In the genomic region with DNA sequence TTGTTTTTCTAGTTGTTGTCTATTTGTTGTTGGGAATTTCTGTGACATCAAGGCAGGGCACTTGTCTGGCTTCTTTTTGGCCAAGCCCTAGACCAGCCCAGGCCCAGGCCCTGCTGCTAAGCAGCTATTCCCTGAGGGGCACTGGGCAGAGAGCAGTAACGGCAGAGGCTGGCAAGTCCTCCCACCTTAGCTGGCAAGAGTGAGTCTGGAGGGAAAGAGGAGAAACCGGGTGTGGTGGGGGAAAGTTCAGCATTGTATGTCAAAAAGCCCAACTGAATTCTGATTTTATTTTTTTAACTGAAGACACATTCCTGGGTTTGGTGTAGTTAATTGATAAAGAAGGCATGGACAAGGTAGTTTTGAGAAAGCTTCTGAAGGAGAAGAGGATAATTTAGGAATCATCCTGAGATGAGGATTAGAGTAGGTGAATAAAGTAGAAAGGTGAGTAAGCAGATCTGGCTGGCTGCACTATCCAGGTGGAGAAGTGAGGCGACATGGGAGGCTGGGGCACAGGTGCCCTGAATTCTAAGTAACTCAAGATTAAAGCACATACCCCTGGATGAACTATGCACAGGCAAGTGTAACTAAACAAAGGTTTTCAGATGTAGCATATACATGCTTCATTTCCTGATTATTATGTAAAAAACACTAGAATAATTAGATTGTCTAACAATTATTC, we compare ENCODE assay signal across 16 cellular contexts. TPM values are rescaled to one million over a fixed set of nuclear protein-coding genes. Genes with fewer than 3 reads are reported as not detected.
DNase-seq lines count a peak whose midpoint lies in the region; ATAC-seq and TF ChIP-seq lines count a peak whose summit lies in the region.
"Had no signal": no experiment of that assay in that cellular context is flagged by ENCODE, and none has a peak within 500 bp of the region (broad histone marks: within the 10 kb centered on the region; RNA-seq: fewer than 3 reads in every experiment).

No MANE protein-coding gene starts in this region.

- CTCF ChIA-PET in activated CD4-positive, alpha-beta T cell treated with anti-CD3 and anti-CD28 coated beads for 36 hours (lab: Charles Lee) = no interaction called here
- CTCF ChIA-PET in activated CD4-positive, alpha-beta T cell treated with anti-CD3 and anti-CD28 coated beads, Interleukin-2, amount 10 ng/mL, durations not matched to agents 7 days and 5 days (lab: Charles Lee) = interaction anchor here (1.6 kb wide), 1 partner anchor 14 kb away, joined by 4 read pairs; no protein-coding TSS in a partner anchor
- CTCF ChIA-PET in HEK293T (lab: Yijun Ruan, JAX) = no interaction called here

- peaks cover 34% of the 10 kb centered on the region for H3K36me3 Mint-ChIP-seq in activated CD4-positive, alpha-beta T cell treated with anti-CD3 and anti-CD28 coated beads for 36 hours (ENCODE audit: low read depth)
- H3K36me3 Mint-ChIP-seq in activated CD4-positive, alpha-beta T cell treated with anti-CD3 and anti-CD28 coated beads, Interleukin-2, amount 10 ng/mL, durations not matched to agents 7 days and 5 days (ENCODE audit: low read depth) = peaks cover 34% of the 10 kb centered on the region
- H3K36me3 Mint-ChIP-seq in CD14-positive monocyte (peaks cover 59 to 83% of the 10 kb centered on the region in 2 donors), memory B cell (peaks cover 39% of the 10 kb centered on the region)
- peaks cover 32% of the 10 kb centered on the region for H3K36me3 Mint-ChIP-seq in activated naive CD8-positive, alpha-beta T cell treated with anti-CD3 and anti-CD28 coated beads for 36 hours

- intact Hi-C loops in activated CD4-positive, alpha-beta T cell treated with anti-CD3 and anti-CD28 coated beads for 36 hours (cut with DNase I, micrococcal nuclease) = no loop called here
- intact Hi-C loops in CD14-positive monocyte (cut with micrococcal nuclease) = no loop called here

- DNase-seq in activated CD4-positive, alpha-beta T cell treated with anti-CD3 and anti-CD28 coated beads for 36 hours = no peak
- DNase-seq in activated CD4-positive, alpha-beta T cell treated with anti-CD3 and anti-CD28 coated beads, Interleukin-2, amount 10 ng/mL, durations not matched to agents 7 days and 5 days = no peak
- DNase-seq in CD14-positive monocyte (ENCODE audit: low spot score) (no peak), memory B cell (ENCODE audit: low spot score in 2 of 2) (no peak), foreskin melanocyte (no peak), NK-92 (lab: John Stamatoyannopoulos, UW; ENCODE audit: unreplicated experiment) (no peak), HEK293T (ENCODE audit: extremely low spot score) (no peak)
- no peak for DNase-seq in activated naive CD8-positive, alpha-beta T cell treated with anti-CD3 and anti-CD28 coated beads for 36 hours
- DNase-seq: 8988T; BE2C; CD8-positive, alpha-beta T cell; DMS79 treated with DMSO at 0.1 percent for 48 hours; NCI-H187; NCI-H226; NCI-H524 treated with DMSO at 0.1 percent for 48 hours had no signal

- H3K27me3 Mint-ChIP-seq in activated CD4-positive, alpha-beta T cell treated with anti-CD3 and anti-CD28 coated beads for 36 hours = no peaks in the 10 kb centered on the region
- H3K27me3 Mint-ChIP-seq in activated CD4-positive, alpha-beta T cell treated with anti-CD3 and anti-CD28 coated beads, Interleukin-2, amount 10 ng/mL, durations not matched to agents 7 days and 5 days = no peaks in the 10 kb centered on the region
- H3K27me3 Mint-ChIP-seq in CD14-positive monocyte (ENCODE audit: low read depth in 3 of 3) (peaks cover 0 to 2% (median 2%) of the 10 kb centered on the region in 3 donors), memory B cell (no peaks in the 10 kb centered on the region)
- H3K27me3 Mint-ChIP-seq in activated naive CD8-positive, alpha-beta T cell treated with anti-CD3 and anti-CD28 coated beads for 36 hours = no peaks in the 10 kb centered on the region

- no peak for ATAC-seq in activated CD4-positive, alpha-beta T cell treated with anti-CD3 and anti-CD28 coated beads for 36 hours
- no peak for ATAC-seq in memory B cell (ENCODE audit: low read depth)
- ATAC-seq: CD8-positive, alpha-beta T cell; HCT116 had no signal

- no peak for TF ChIP-seq CTCF in CD14-positive monocyte (IDR thresholded peaks at IDR 0.05)

- no peaks in the 10 kb centered on the region for H3K4me1 Mint-ChIP-seq in activated CD4-positive, alpha-beta T cell treated with anti-CD3 and anti-CD28 coated beads for 36 hours
- H3K4me1 Mint-ChIP-seq in activated CD4-positive, alpha-beta T cell treated with anti-CD3 and anti-CD28 coated beads, Interleukin-2, amount 10 ng/mL, durations not matched to agents 7 days and 5 days = no peaks in the 10 kb centered on the region
- H3K4me1 Mint-ChIP-seq in CD14-positive monocyte (no peaks in the 10 kb centered on the region), memory B cell (no peaks in the 10 kb centered on the region)
- H3K4me1 Mint-ChIP-seq in activated naive CD8-positive, alpha-beta T cell treated with anti-CD3 and anti-CD28 coated beads for 36 hours = no peaks in the 10 kb centered on the region

- H3K4me3 Mint-ChIP-seq in activated CD4-positive, alpha-beta T cell treated with anti-CD3 and anti-CD28 coated beads for 36 hours = no peak overlapping the region
- H3K4me3 Mint-ChIP-seq in activated CD4-positive, alpha-beta T cell treated with anti-CD3 and anti-CD28 coated beads, Interleukin-2, amount 10 ng/mL, durations not matched to agents 7 days and 5 days = no peak overlapping the region
- H3K4me3 Mint-ChIP-seq in CD14-positive monocyte = no peak overlapping the region
- H3K4me3 Mint-ChIP-seq in activated naive CD8-positive, alpha-beta T cell treated with anti-CD3 and anti-CD28 coated beads for 36 hours = no peak overlapping the region
- no peak overlapping the region for H3K4me3 Mint-ChIP-seq in memory B cell
- H3K4me3 Mint-ChIP-seq: CD8-positive, alpha-beta T cell had no signal

- POLR2A ChIA-PET in activated CD4-positive, alpha-beta T cell treated with anti-CD3 and anti-CD28 coated beads for 36 hours (lab: Charles Lee) = no interaction called here
- POLR2A ChIA-PET in activated CD4-positive, alpha-beta T cell treated with anti-CD3 and anti-CD28 coated beads, Interleukin-2, amount 10 ng/mL, durations not matched to agents 7 days and 5 days (lab: Charles Lee) = no interaction called here
- POLR2A ChIA-PET in HEK293T (lab: Yijun Ruan, JAX) = no interaction called here

- no peaks in the 10 kb centered on the region for H3K9me3 Mint-ChIP-seq in activated CD4-positive, alpha-beta T cell treated with anti-CD3 and anti-CD28 coated beads for 36 hours (ENCODE audit: low read depth)
- no peaks in the 10 kb centered on the region for H3K9me3 Mint-ChIP-seq in activated CD4-positive, alpha-beta T cell treated with anti-CD3 and anti-CD28 coated beads, Interleukin-2, amount 10 ng/mL, durations not matched to agents 7 days and 5 days
- H3K9me3 Mint-ChIP-seq in CD14-positive monocyte = no peaks in the 10 kb centered on the region
- H3K9me3 Mint-ChIP-seq in activated naive CD8-positive, alpha-beta T cell treated with anti-CD3 and anti-CD28 coated beads for 36 hours = no peaks in the 10 kb centered on the region
- no peaks in the 10 kb centered on the region for H3K9me3 Mint-ChIP-seq in memory B cell
- H3K9me3 Mint-ChIP-seq: CD8-positive, alpha-beta T cell had no signal

- H3K27ac Mint-ChIP-seq in activated CD4-positive, alpha-beta T cell treated with anti-CD3 and anti-CD28 coated beads for 36 hours = peak overlapping the region; percentile 5
- H3K27ac Mint-ChIP-seq in activated CD4-positive, alpha-beta T cell treated with anti-CD3 and anti-CD28 coated beads, Interleukin-2, amount 10 ng/mL, durations not matched to agents 7 days and 5 days = no peak overlapping the region
- peak overlapping the region in 4 of 7 donors; percentile 6 to 56 (median 49) for H3K27ac Mint-ChIP-seq in CD14-positive monocyte
- H3K27ac Mint-ChIP-seq in activated naive CD8-positive, alpha-beta T cell treated with anti-CD3 and anti-CD28 coated beads for 36 hours = peak overlapping the region; percentile 38
- H3K27ac Mint-ChIP-seq in memory B cell = peak overlapping the region; percentile 21
- H3K27ac Mint-ChIP-seq: CD8-positive, alpha-beta T cell had no signal

TF ChIP-seq in HEK293T, 16 proteins besides CTCF, POLR2A, EP300 and RAD21:
- TF ChIP-seq TARDBP (IDR thresholded peaks at IDR 0.05) (no peak), CTBP1 (IDR thresholded peaks at IDR 0.05; ENCODE audit: borderline replicate concordance) (no peak), ELF4 (IDR thresholded peaks at IDR 0.05) (no peak), BHLHE40 (IDR thresholded peaks at IDR 0.05; ENCODE audit: borderline replicate concordance) (no peak), FOXM1 (IDR thresholded peaks at IDR 0.05; ENCODE audit: borderline replicate concordance) (no peak), L3MBTL2 (conservative IDR thresholded peaks at IDR 0.05) (no peak), ARNT (IDR thresholded peaks at IDR 0.05) (no peak), SUZ12 (IDR thresholded peaks at IDR 0.05) (no peak), LEF1 (IDR thresholded peaks at IDR 0.05; ENCODE audit: borderline replicate concordance) (no peak), ZNF384 (IDR thresholded peaks at IDR 0.05) (no peak), FOXK2 (IDR thresholded peaks at IDR 0.05) (no peak), HDGF (IDR thresholded peaks at IDR 0.05; ENCODE audit: borderline replicate concordance) (no peak)
- TF ChIP-seq, protein P1, sequence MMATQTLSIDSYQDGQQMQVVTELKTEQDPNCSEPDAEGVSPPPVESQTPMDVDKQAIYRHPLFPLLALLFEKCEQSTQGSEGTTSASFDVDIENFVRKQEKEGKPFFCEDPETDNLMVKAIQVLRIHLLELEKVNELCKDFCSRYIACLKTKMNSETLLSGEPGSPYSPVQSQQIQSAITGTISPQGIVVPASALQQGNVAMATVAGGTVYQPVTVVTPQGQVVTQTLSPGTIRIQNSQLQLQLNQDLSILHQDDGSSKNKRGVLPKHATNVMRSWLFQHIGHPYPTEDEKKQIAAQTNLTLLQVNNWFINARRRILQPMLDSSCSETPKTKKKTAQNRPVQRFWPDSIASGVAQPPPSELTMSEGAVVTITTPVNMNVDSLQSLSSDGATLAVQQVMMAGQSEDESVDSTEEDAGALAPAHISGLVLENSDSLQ (IDR thresholded peaks at IDR 0.05) = no peak

RNA-seq across cellular contexts. Expression of a gene that starts 57.4 kb away (rescaled TPM):
- 10 to 100 TPM; 32.6 to 34.4 TPM for total RNA-seq in activated CD4-positive, alpha-beta T cell treated with anti-CD3 and anti-CD28 coated beads for 36 hours
- 10 to 100 TPM; 49.6 to 58.2 TPM for total RNA-seq in activated CD4-positive, alpha-beta T cell treated with anti-CD3 and anti-CD28 coated beads, Interleukin-2, amount 10 ng/mL, durations not matched to agents 7 days and 5 days
- polyA plus RNA-seq in CD14-positive monocyte = 10 to 100 TPM; 15.2 to 16.0 TPM
- total RNA-seq in activated naive CD8-positive, alpha-beta T cell treated with anti-CD3 and anti-CD28 coated beads for 36 hours = 10 to 100 TPM; 28.5 to 31.3 TPM
